11 cellular contexts compared by ENCODE assay signal in genomic region chr22:29994941-29995340, GRCh38.
DNase-seq lines count a peak whose midpoint lies in the region; ATAC-seq and TF ChIP-seq lines count a peak whose summit lies in the region.
"Had no signal": no experiment of that assay in that cellular context is flagged by ENCODE, and none has a peak within 500 bp of the region (broad histone marks: within the 10 kb centered on the region; RNA-seq: fewer than 3 reads in every experiment).

No MANE protein-coding gene starts in this region.

- H3K27me3 ChIP-seq in SJSA1 (replicated peaks) (no peaks in the 10 kb centered on the region), gastrocnemius medialis (no peaks in the 10 kb centered on the region)

- peaks cover 21% of the 10 kb centered on the region for H3K4me1 ChIP-seq in SJSA1 (replicated peaks)
- peaks cover 44 to 51% of the 10 kb centered on the region in 2 donors for H3K4me1 ChIP-seq in gastrocnemius medialis

- no peaks in the 10 kb centered on the region for H3K9me3 ChIP-seq in SJSA1 (replicated peaks)
- H3K9me3 ChIP-seq in gastrocnemius medialis = no peaks in the 10 kb centered on the region

- no peak overlapping the region for H3K4me3 ChIP-seq in SJSA1
- no peak overlapping the region for H3K4me3 ChIP-seq in gastrocnemius medialis

- in situ Hi-C loops in gastrocnemius medialis (cut with MboI; ENCODE audit: low sequenced_read_pairs in 4 of 4) = no loop called here

- peak; percentile 76 to 85 for ATAC-seq in gastrocnemius medialis
- ATAC-seq: stimulated activated naive B cell treated with anti-CD40 and anti-IgM and Interleukin-4, amounts not matched to agents 10 μg/mL and 1 μg/mL and 100 μg/mL, for 72 hours had no signal

- intact Hi-C loops in gastrocnemius medialis (cut with DNase I; ENCODE audit: low total_unique reads) = loop anchor here (5.0 kb wide), 1 partner anchor 138 kb away; no protein-coding TSS in a partner anchor

- no peak for TF ChIP-seq POLR2A in gastrocnemius medialis (IDR thresholded peaks at IDR 0.05)

- H3K36me3 ChIP-seq in SJSA1 = peaks cover 39% of the 10 kb centered on the region
- peaks cover 0 to 6% of the 10 kb centered on the region in 2 donors for H3K36me3 ChIP-seq in gastrocnemius medialis

- DNase-seq in ELR (ENCODE audit: low read depth) = peak; percentile 46
- no peak for DNase-seq in SJSA1 (ENCODE audit: low read depth in 1 of 2, low spot score in 2 of 2)
- peak; percentile 15 for DNase-seq in fibroblast of peridontal ligament (ENCODE audit: extremely low read depth)
- no peak for DNase-seq in gastrocnemius medialis
- DNase-seq in dedifferentiated amniotic fluid mesenchymal stem cell (ENCODE audit: extremely low spot score) = no peak
- no peak for DNase-seq in GM03348 (ENCODE audit: low spot score)
- no peak for DNase-seq in NCI-H69 (lab: John Stamatoyannopoulos, UW)
- no peak for DNase-seq in stimulated activated CD4-positive, alpha-beta T cell treated with anti-CD3 and anti-CD28 coated beads, Interleukin-2, amount 100 ng/mL, for 24 hours
- DNase-seq: activated B cell treated with CpG ODN at 0.5 μM for 24 hours; NCI-H1930; stimulated activated naive B cell treated with anti-CD40 and anti-IgM and Interleukin-4, amounts not matched to agents 10 μg/mL and 1 μg/mL and 100 μg/mL, for 72 hours had no signal

- H3K27ac ChIP-seq in SJSA1 = peak overlapping the region; percentile 38
- H3K27ac ChIP-seq in gastrocnemius medialis = peak overlapping the region; percentile 23 to 70 (median 62)

- no peak for TF ChIP-seq CTCF in gastrocnemius medialis (IDR thresholded peaks at IDR 0.05 in 4 of 5, conservative IDR thresholded peaks at IDR 0.05 in 1 of 5)

Comparison
In these comparisons a context has a peak if more than half of its experiments do, and no peak if none do; other contexts are left out.
1. DNase-seq: peak in ELR (single experiment) and fibroblast of peridontal ligament (single experiment); none in SJSA1 (0 of 2), gastrocnemius medialis (0 of 2), dedifferentiated amniotic fluid mesenchymal stem cell (single experiment), GM03348 (single experiment), NCI-H69 (single experiment) and stimulated activated CD4-positive, alpha-beta T cell treated with anti-CD3 and anti-CD28 coated beads, Interleukin-2, amount 100 ng/mL, for 24 hours (0 of 2).